8 cellular contexts compared by ENCODE assay signal in the genomic region with DNA sequence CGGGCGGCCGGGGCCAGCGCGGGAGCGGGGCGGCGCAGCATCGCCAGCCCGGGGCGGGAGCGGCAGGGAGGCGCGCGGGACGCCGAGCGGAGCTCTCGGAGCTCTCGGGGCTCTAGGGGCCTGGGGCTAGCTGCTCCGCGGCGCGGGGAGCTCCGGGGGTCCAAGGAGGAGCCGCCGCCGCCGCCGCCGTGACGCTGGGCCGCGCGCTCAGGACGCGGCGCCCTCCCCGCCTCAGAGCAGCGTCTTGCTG. TPM values are rescaled to one million over a fixed set of nuclear protein-coding genes. Genes with fewer than 3 reads are reported as not detected.
DNase-seq lines count a peak whose midpoint lies in the region; ATAC-seq and TF ChIP-seq lines count a peak whose summit lies in the region.

No MANE protein-coding gene starts in this region.

- peaks cover 1% of the 10 kb centered on the region for H3K27me3 Mint-ChIP-seq in activated naive CD8-positive, alpha-beta T cell treated with anti-CD3 and anti-CD28 coated beads, Interleukin-2, amount 10 ng/mL, durations not matched to agents 7 days and 5 days
- peaks cover 23% of the 10 kb centered on the region for H3K27me3 Mint-ChIP-seq in type B pancreatic cell

- no peak for TF ChIP-seq CTCF in type B pancreatic cell (conservative IDR thresholded peaks at IDR 0.05)

- intact Hi-C loops in left colon (cut with DNase I, micrococcal nuclease), result no loop called here

- H3K9me3 Mint-ChIP-seq in activated naive CD8-positive, alpha-beta T cell treated with anti-CD3 and anti-CD28 coated beads, Interleukin-2, amount 10 ng/mL, durations not matched to agents 7 days and 5 days, result no peaks in the 10 kb centered on the region
- H3K9me3 Mint-ChIP-seq in type B pancreatic cell, result no peaks in the 10 kb centered on the region

- peaks cover 33% of the 10 kb centered on the region for H3K4me1 Mint-ChIP-seq in activated naive CD8-positive, alpha-beta T cell treated with anti-CD3 and anti-CD28 coated beads, Interleukin-2, amount 10 ng/mL, durations not matched to agents 7 days and 5 days
- peaks cover 35% of the 10 kb centered on the region for H3K4me1 Mint-ChIP-seq in type B pancreatic cell (ENCODE audit: unreplicated experiment)

- H3K4me3 Mint-ChIP-seq in activated naive CD8-positive, alpha-beta T cell treated with anti-CD3 and anti-CD28 coated beads, Interleukin-2, amount 10 ng/mL, durations not matched to agents 7 days and 5 days, result peak overlapping the region; percentile 50
- H3K4me3 Mint-ChIP-seq in type B pancreatic cell, result peak overlapping the region; percentile 51

- H3K36me3 Mint-ChIP-seq in activated naive CD8-positive, alpha-beta T cell treated with anti-CD3 and anti-CD28 coated beads, Interleukin-2, amount 10 ng/mL, durations not matched to agents 7 days and 5 days, result peaks cover 10% of the 10 kb centered on the region
- peaks cover 4% of the 10 kb centered on the region for H3K36me3 Mint-ChIP-seq in type B pancreatic cell

- peak; percentile 76 for TF ChIP-seq POLR2A in GM10847 (IDR thresholded peaks at IDR 0.05; ENCODE audit: extremely low read depth, insufficient read length)

- no peak overlapping the region for H3K27ac Mint-ChIP-seq in activated naive CD8-positive, alpha-beta T cell treated with anti-CD3 and anti-CD28 coated beads, Interleukin-2, amount 10 ng/mL, durations not matched to agents 7 days and 5 days
- no peak overlapping the region for H3K27ac Mint-ChIP-seq in type B pancreatic cell

- POLR2A ChIA-PET in activated naive CD8-positive, alpha-beta T cell treated with anti-CD3 and anti-CD28 coated beads, Interleukin-2, amount 10 ng/mL, durations not matched to agents 7 days and 5 days (lab: Charles Lee), result interaction anchor here (0.6 to 1.0 kb wide), 2 partner anchors 21 to 28 kb away, joined by 3 read pairs; no protein-coding TSS in a partner anchor

- no peak for DNase-seq in activated naive CD8-positive, alpha-beta T cell treated with anti-CD3 and anti-CD28 coated beads, Interleukin-2, amount 10 ng/mL, durations not matched to agents 7 days and 5 days
- DNase-seq in left colon (no peak), type B pancreatic cell (ENCODE audit: extremely low spot score, unreplicated experiment) (no peak), activated gamma-delta T cell treated with Interleukin-2 at 50 U/mL for 16 hours (no peak), medulla oblongata (ENCODE audit: extremely low spot score) (no peak)
- no peak for DNase-seq in stimulated activated CD4-positive, alpha-beta T cell treated with anti-CD3 and anti-CD28 coated beads, Interleukin-1b, Interleukin-23, amount 100 ng/mL, for 48 hours

- ATAC-seq in HG02884 (IDR thresholded peaks at IDR 0.05; ENCODE audit: unreplicated experiment) (peak; percentile 18), left colon (peak; percentile 1)
- ATAC-seq in activated naive CD8-positive, alpha-beta T cell treated with anti-CD3 and anti-CD28 coated beads, Interleukin-2, amount 10 ng/mL, durations not matched to agents 7 days and 5 days (ENCODE audit: low read depth), result peak; percentile 25

RNA-seq across cellular contexts. Expression of gene CLSTN1, which starts 0.1 kb away (rescaled TPM):
- 100 to 1,000 TPM; 104 to 106 TPM for total RNA-seq in activated naive CD8-positive, alpha-beta T cell treated with anti-CD3 and anti-CD28 coated beads, Interleukin-2, amount 10 ng/mL, durations not matched to agents 7 days and 5 days
- total RNA-seq in left colon, result 100 to 1,000 TPM; 235 to 251 TPM
- total RNA-seq in type B pancreatic cell (ENCODE audit: low replicate concordance), result 112 and 136 TPM in 2 replicates
